ENCODE assay signal across 1 cellular context in genomic region chr10:76397210-76397881, GRCh38.
TF ChIP-seq lines count a peak whose summit lies in the region.

No MANE protein-coding gene starts in this region.

TF ChIP-seq in WTC11, 78 proteins besides CTCF, POLR2A, EP300 and RAD21 (continued from another document):
- TF ChIP-seq HMGXB4 (CRISPR knock-in tag; IDR thresholded peaks at IDR 0.05) = no peak
- TF ChIP-seq ZNF671 (CRISPR knock-in tag; IDR thresholded peaks at IDR 0.05) = no peak
- TF ChIP-seq ETV6 (CRISPR knock-in tag; IDR thresholded peaks at IDR 0.05) = no peak
- no peak for TF ChIP-seq ZNF138 (CRISPR knock-in tag; conservative IDR thresholded peaks at IDR 0.05)
- TF ChIP-seq TEAD4 (CRISPR knock-in tag; IDR thresholded peaks at IDR 0.05) = no peak
- TF ChIP-seq FOXP4 (CRISPR knock-in tag; IDR thresholded peaks at IDR 0.05) = no peak
